In the genomic region with DNA sequence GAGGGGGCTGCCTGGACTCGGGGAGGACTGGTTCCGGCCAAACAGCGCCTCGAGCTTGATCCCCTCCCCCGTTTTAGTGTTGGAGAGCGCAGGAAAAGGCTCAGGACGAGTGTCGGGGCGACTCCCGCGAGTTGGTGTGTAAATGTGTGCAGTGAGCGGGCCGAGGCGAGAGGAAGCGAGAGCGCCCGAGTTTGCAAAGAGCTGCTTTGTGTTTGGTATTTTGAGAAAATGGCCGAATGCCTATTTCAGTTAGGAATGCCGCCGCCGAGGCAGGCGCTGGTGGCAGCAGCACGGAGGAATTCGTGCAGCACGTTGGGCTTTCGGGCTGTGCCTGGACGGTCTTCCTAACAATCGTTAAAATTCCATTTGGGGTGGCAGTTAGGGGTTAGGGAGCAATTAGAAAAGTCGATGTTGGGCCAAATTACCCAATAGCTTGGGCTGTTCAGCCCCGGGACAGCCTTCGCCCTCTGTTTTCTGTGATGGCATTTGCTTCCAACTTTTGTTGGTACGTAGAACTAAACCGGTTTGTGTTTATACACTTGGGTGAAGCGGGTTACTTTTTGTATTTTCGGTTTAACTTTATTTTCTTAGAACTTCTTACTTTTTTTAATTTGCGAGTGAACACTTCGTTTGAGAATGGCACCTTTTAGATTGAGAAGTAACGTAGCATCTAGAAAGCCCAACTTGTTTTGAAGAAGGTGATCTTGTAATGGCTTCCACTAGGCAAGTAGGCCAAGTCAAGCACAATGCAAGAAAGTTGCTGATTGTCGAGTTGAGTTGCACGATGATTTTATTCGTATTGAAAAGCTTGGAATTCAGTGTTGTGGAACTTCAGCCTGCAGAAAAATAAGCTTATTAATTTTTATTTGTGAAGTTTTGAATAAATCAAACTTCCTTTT, we compare ENCODE assay signal across 8 cellular contexts. TPM values are rescaled to one million over a fixed set of nuclear protein-coding genes. Genes with fewer than 3 reads are reported as not detected.
DNase-seq lines count a peak whose midpoint lies in the region; FAIRE-seq and TF ChIP-seq lines count a peak whose summit lies in the region.

No MANE protein-coding gene starts in this region.

- peak overlapping the region; percentile 98 for H3K4me3 Mint-ChIP-seq in activated CD4-positive, alpha-beta T cell treated with anti-CD3 and anti-CD28 coated beads, Interleukin-2, amount 10 ng/mL, durations not matched to agents 24 days and 14 days

- H3K79me1 ChIP-seq in mesendoderm (ENCODE audit: low read length), result peaks cover 9% of the 10 kb centered on the region

- H3K9me3 Mint-ChIP-seq in activated CD4-positive, alpha-beta T cell treated with anti-CD3 and anti-CD28 coated beads, Interleukin-2, amount 10 ng/mL, durations not matched to agents 24 days and 14 days, result no peaks in the 10 kb centered on the region

- intact Hi-C loops in activated CD4-positive, alpha-beta T cell treated with anti-CD3 and anti-CD28 coated beads, Interleukin-2, amount 10 ng/mL, durations not matched to agents 24 days and 14 days (cut with micrococcal nuclease), result loop anchor here (1.0 to 5.0 kb wide), 4 partner anchors 67 to 523 kb away; a partner anchor contains a TSS
- intact Hi-C loops in endothelial cell of umbilical vein (cut with micrococcal nuclease), result no loop called here
- intact Hi-C loops in stomach (cut with DNase I; ENCODE audit: low total_unique reads), result loop anchor here (5.0 kb wide), 1 partner anchor 68 kb away; a partner anchor contains a TSS

- H3K4me2 ChIP-seq in Loucy (ENCODE audit: low read depth, low read length, poor library complexity, severe bottlenecking), result peak overlapping the region; percentile 76
- H3K4me2 ChIP-seq in endothelial cell of umbilical vein (ENCODE audit: insufficient read depth, low read length), result peak overlapping the region; percentile 91
- H3K4me2 ChIP-seq in mesendoderm (ENCODE audit: low read length), result peak overlapping the region; percentile 44

- CTCF ChIA-PET in HEK293 (lab: Yijun Ruan, JAX) (interaction anchor here (1.2 kb wide), 1 partner anchor 68 kb away, joined by 4 read pairs; a partner anchor contains a TSS), endothelial cell of umbilical vein (lab: Charles Lee) (interaction anchor here (0.8 to 1.6 kb wide), 7 partner anchors 9 to 109 kb away, joined by 3 to 9 read pairs (median 4); a partner anchor contains a TSS)

- H3K27ac ChIP-seq in HEK293 (ENCODE audit: extremely low read depth, low read depth, low read length), result peak overlapping the region; percentile 73
- peak overlapping the region; percentile 84 for H3K27ac ChIP-seq in endothelial cell of umbilical vein (ENCODE audit: insufficient read depth, low read depth, low read length)
- peak overlapping the region; percentile 92 for H3K27ac ChIP-seq in mesendoderm (ENCODE audit: low read depth, low read length)
- H3K27ac ChIP-seq in stomach, result peak overlapping the region; percentile 85 to 96 (median 94)

- H3K36me3 Mint-ChIP-seq in activated CD4-positive, alpha-beta T cell treated with anti-CD3 and anti-CD28 coated beads, Interleukin-2, amount 10 ng/mL, durations not matched to agents 24 days and 14 days (ENCODE audit: low read depth), result peaks cover 16% of the 10 kb centered on the region

- H3K18ac ChIP-seq in mesendoderm (ENCODE audit: low read length), result peak overlapping the region; percentile 70

- dilution Hi-C loops in endothelial cell of umbilical vein (cut with MboI; ENCODE audit: extremely low pct_ligation_motif_present, low sequenced_read_pairs), result no loop called here

- no peaks in the 10 kb centered on the region for H3F3A ChIP-seq in Loucy (ENCODE audit: low read depth)

- H3K56ac ChIP-seq in mesendoderm (ENCODE audit: low read length), result peak overlapping the region; percentile 97

- no peak for TF ChIP-seq EP300 in stomach (IDR thresholded peaks at IDR 0.05)

- peak overlapping the region; percentile 87 for H3K9ac ChIP-seq in Loucy (ENCODE audit: low read depth, low read length, poor library complexity, severe bottlenecking)
- peak overlapping the region; percentile 91 for H3K9ac ChIP-seq in endothelial cell of umbilical vein (replicated peaks; ENCODE audit: extremely low read depth, insufficient read depth, low read length)
- H3K9ac ChIP-seq in mesendoderm (ENCODE audit: low read length), result peak overlapping the region; percentile 97

- peaks cover 39% of the 10 kb centered on the region for H3K4me1 Mint-ChIP-seq in activated CD4-positive, alpha-beta T cell treated with anti-CD3 and anti-CD28 coated beads, Interleukin-2, amount 10 ng/mL, durations not matched to agents 24 days and 14 days

- no CpG with 5 or more reads among the region's 41 CpGs for WGBS in mesendoderm (ENCODE audit: extremely low coverage, insufficient coverage, low lambda C conversion rate)
- 0 to 1% (median 1%) methylated on average over 32 to 41 of the region's 41 CpGs for WGBS in stomach, 5 donors

- H3K9me1 ChIP-seq in endothelial cell of umbilical vein (replicated peaks; ENCODE audit: control insufficient read depth, extremely low read depth, insufficient read depth, low read length), result no peaks in the 10 kb centered on the region

- no peaks in the 10 kb centered on the region for H3K4me1 ChIP-seq in HEK293 (ENCODE audit: control insufficient read depth, insufficient read depth, low read length)
- H3K4me1 ChIP-seq in Loucy (ENCODE audit: insufficient read depth, low read length, poor library complexity, severe bottlenecking), result peaks cover 50% of the 10 kb centered on the region
- peaks cover 17% of the 10 kb centered on the region for H3K4me1 ChIP-seq in endothelial cell of umbilical vein (ENCODE audit: control insufficient read depth, extremely low read depth, insufficient read depth, low read length)
- H3K4me1 ChIP-seq in mesendoderm (ENCODE audit: control insufficient read depth, low read depth, low read length), result peaks cover 10% of the 10 kb centered on the region
- peaks cover 11 to 61% (median 46%) of the 10 kb centered on the region in 4 donors for H3K4me1 ChIP-seq in stomach

- peak overlapping the region; percentile 20 for H2BK15ac ChIP-seq in mesendoderm (replicated peaks; ENCODE audit: low read depth)

- TF ChIP-seq POLR2A in endothelial cell of umbilical vein (IDR thresholded peaks at IDR 0.05; ENCODE audit: low read depth, low read length) (no peak), stomach (IDR thresholded peaks at IDR 0.05) (no peak)

- no peak overlapping the region for H2AK5ac ChIP-seq in mesendoderm (ENCODE audit: low read length)

- H3K23ac ChIP-seq in mesendoderm (ENCODE audit: low read length), result peak overlapping the region; percentile 66

- TF ChIP-seq CTCF in HEK293 (tag by site-specific recombination; IDR thresholded peaks at IDR 0.05), result no peak
- TF ChIP-seq CTCF in Loucy (conservative IDR thresholded peaks at IDR 0.05; ENCODE audit: low read length), result 0 out of 2 replicates have a peak, but pooled peaks have one; percentile 4
- TF ChIP-seq CTCF in endothelial cell of umbilical vein (IDR thresholded peaks at IDR 0.05; ENCODE audit: extremely low read depth in 1 of 2, insufficient read depth in 1 of 2, low read depth in 1 of 2, low read length in 2 of 2), result no peak
- TF ChIP-seq CTCF in stomach (IDR thresholded peaks at IDR 0.05), result no peak

- H2BK120ac ChIP-seq in mesendoderm (ENCODE audit: low read depth, low read length), result peak overlapping the region; percentile 5

- H4K5ac ChIP-seq in mesendoderm (ENCODE audit: low read length), result no peak overlapping the region

- no peak overlapping the region for H4K8ac ChIP-seq in mesendoderm (ENCODE audit: low read depth, low read length)

- H3K27me3 Mint-ChIP-seq in activated CD4-positive, alpha-beta T cell treated with anti-CD3 and anti-CD28 coated beads, Interleukin-2, amount 10 ng/mL, durations not matched to agents 24 days and 14 days, result peaks cover 5% of the 10 kb centered on the region

- POLR2A ChIA-PET in HEK293 (lab: Yijun Ruan, JAX) (interaction anchor here (0.6 to 1.3 kb wide), 3 partner anchors 17 to 522 kb away, joined by 3 to 11 read pairs (median 4); a partner anchor contains a TSS), endothelial cell of umbilical vein (lab: Charles Lee) (interaction anchor here (0.5 kb wide), 1 partner anchor 369 kb away, joined by 5 read pairs; no protein-coding TSS in a partner anchor)

- H3K36me3 ChIP-seq in HEK293 (ENCODE audit: control insufficient read depth in 2 of 2, insufficient read depth in 1 of 2, low read length in 2 of 2), result peaks cover 0 to 8% of the 10 kb centered on the region in 2 experiments; a peak in 1 of 3 replicates
- H3K36me3 ChIP-seq in Loucy (ENCODE audit: insufficient read depth, low read length), result no peaks in the 10 kb centered on the region
- H3K36me3 ChIP-seq in endothelial cell of umbilical vein (ENCODE audit: control insufficient read depth in 2 of 2, extremely low read depth in 1 of 2, insufficient read depth in 2 of 2, low read length in 2 of 2), result peaks cover 2 to 3% of the 10 kb centered on the region in 2 experiments
- H3K36me3 ChIP-seq in mesendoderm (ENCODE audit: control insufficient read depth, insufficient read depth, low read length), result no peaks in the 10 kb centered on the region
- H3K36me3 ChIP-seq in stomach, result peaks cover 0 to 16% (median 5%) of the 10 kb centered on the region in 4 donors

- H4K20me1 ChIP-seq in Loucy (ENCODE audit: insufficient read depth, low read length, poor library complexity, severe bottlenecking), result peaks cover 45% of the 10 kb centered on the region
- H4K20me1 ChIP-seq in endothelial cell of umbilical vein (replicated peaks; ENCODE audit: control insufficient read depth, extremely low read depth, insufficient read depth, low read length), result peaks cover 3% of the 10 kb centered on the region

- H3K9me2 ChIP-seq in Loucy (replicated peaks; ENCODE audit: low read depth, low read length), result no peaks in the 10 kb centered on the region

- peak overlapping the region; percentile 87 for H3K4ac ChIP-seq in mesendoderm (ENCODE audit: low read depth, low read length)

- H2BK5ac ChIP-seq in mesendoderm (ENCODE audit: low read length), result peak overlapping the region; percentile 82

- H2AFZ ChIP-seq in Loucy (ENCODE audit: low read length) (peak overlapping the region; percentile 65), endothelial cell of umbilical vein (ENCODE audit: low read depth, low read length) (peak overlapping the region; percentile 76)

- peak; percentile 72 for FAIRE-seq in endothelial cell of umbilical vein (lab: Jason Lieb, UNC)

- H3K27me3 ChIP-seq in Loucy (ENCODE audit: insufficient read depth, low read length, poor library complexity, severe bottlenecking) (no peaks in the 10 kb centered on the region), endothelial cell of umbilical vein (ENCODE audit: control insufficient read depth in 2 of 2, insufficient read depth in 2 of 2, low read length in 2 of 2) (peaks cover 4 to 6% of the 10 kb centered on the region in 2 experiments), mesendoderm (ENCODE audit: insufficient read depth, low read length, poor library complexity) (no peaks in the 10 kb centered on the region), stomach (no peaks in the 10 kb centered on the region)

- H3K4me3 ChIP-seq in HEK293 (ENCODE audit: low read depth, low read length), result peak overlapping the region; percentile 72
- peak overlapping the region; percentile 89 for H3K4me3 ChIP-seq in Loucy (ENCODE audit: low read length, poor library complexity, severe bottlenecking)
- H3K4me3 ChIP-seq in endothelial cell of umbilical vein (replicated peaks in 1 of 3; ENCODE audit: insufficient read depth in 1 of 3, low read depth in 1 of 3, low read length in 3 of 3), result peak overlapping the region; percentile 96 to 98 (median 98)
- peak overlapping the region; percentile 95 for H3K4me3 ChIP-seq in mesendoderm (ENCODE audit: low read length)
- H3K4me3 ChIP-seq in stomach, result peak overlapping the region; percentile 89 to 99 (median 96)

- BruUV-seq in endothelial cell of umbilical vein (replicated peaks; lab: Mats Ljungman, UMichigan), result no TSS peak

- peak overlapping the region; percentile 97 for H3K27ac Mint-ChIP-seq in activated CD4-positive, alpha-beta T cell treated with anti-CD3 and anti-CD28 coated beads, Interleukin-2, amount 10 ng/mL, durations not matched to agents 24 days and 14 days

- DNase-seq in SIG-M5 treated with dmso at 0.1 percent for 504 hours (lab: John Stamatoyannopoulos, UW; ENCODE audit: unreplicated experiment) (peak; percentile 64), SIG-M5 (lab: John Stamatoyannopoulos, UW) (no peak), endothelial cell of umbilical vein (ENCODE audit: low read depth, low spot score) (peak; percentile 64), mesendoderm (peak; percentile 75), stomach (peak; percentile 55)
- DNase-seq in activated CD4-positive, alpha-beta T cell treated with anti-CD3 and anti-CD28 coated beads, Interleukin-2, amount 10 ng/mL, durations not matched to agents 24 days and 14 days, result no peak

- H3K79me2 ChIP-seq in Loucy (ENCODE audit: insufficient read depth, low read length), result peaks cover 54% of the 10 kb centered on the region
- peaks cover 54% of the 10 kb centered on the region for H3K79me2 ChIP-seq in endothelial cell of umbilical vein (ENCODE audit: control insufficient read depth, insufficient read depth, low read length)
- peaks cover 46% of the 10 kb centered on the region for H3K79me2 ChIP-seq in mesendoderm (ENCODE audit: control insufficient read depth, insufficient read depth, low read length)

- H3K9me3 ChIP-seq in HEK293 (ENCODE audit: control insufficient read depth, insufficient read depth, low read depth, low read length) (no peaks in the 10 kb centered on the region), Loucy (ENCODE audit: insufficient read depth, low read depth, low read length) (no peaks in the 10 kb centered on the region), endothelial cell of umbilical vein (replicated peaks; ENCODE audit: control insufficient read depth, insufficient read depth, low read length) (no peaks in the 10 kb centered on the region), stomach (no peaks in the 10 kb centered on the region)

RNA-seq across cellular contexts. Expression of a gene that starts 1.6 kb away (rescaled TPM):
- 53.4 and 56.0 TPM in 2 replicates for total RNA-seq in activated CD4-positive, alpha-beta T cell treated with anti-CD3 and anti-CD28 coated beads, Interleukin-2, amount 10 ng/mL, durations not matched to agents 24 days and 14 days
- 45.9 and 48.1 TPM in 2 replicates for total RNA-seq in endothelial cell of umbilical vein
- 6.3 and 7.0 TPM in 2 replicates for polyA plus RNA-seq in endothelial cell of umbilical vein
- polyA plus RNA-seq in endothelial cell of umbilical vein (2011; cell fraction: cytosol; rRNA removed), result 9.6 and 10.3 TPM in 2 replicates
- polyA plus RNA-seq in endothelial cell of umbilical vein (2011; cell fraction: nucleus; rRNA removed), result 13.5 and 18.7 TPM in 2 replicates
- 14.7 and 18.2 TPM in 2 replicates for polyA plus RNA-seq in endothelial cell of umbilical vein (2012)
- polyA minus RNA-seq in endothelial cell of umbilical vein, result 76.6 and 82.2 TPM in 2 replicates
- polyA minus RNA-seq in endothelial cell of umbilical vein (2011; cell fraction: cytosol; rRNA and poly(A)+ RNA removed), result 24.7 TPM
- 32.4 and 33.4 TPM in 2 replicates for polyA minus RNA-seq in endothelial cell of umbilical vein (2011; cell fraction: nucleus; rRNA and poly(A)+ RNA removed)
- polyA plus RNA-seq in mesendoderm (2013, experiment 1 of 2), result 35.6 TPM
- polyA plus RNA-seq in mesendoderm (2013, experiment 2 of 2), result 36.6 TPM
- total RNA-seq in stomach, result 10 to 100 TPM; 36.4 to 79.7 (median 47.4) TPM
- 1 to 10 TPM; 3.1 to 4.9 (median 4.4) TPM for polyA plus RNA-seq in stomach

Comparison
In these comparisons a context has a peak if more than half of its experiments do, and no peak if none do; other contexts are left out.
1. DNase-seq: peak in SIG-M5 treated with dmso at 0.1 percent for 504 hours (single experiment), endothelial cell of umbilical vein (single experiment), mesendoderm (single experiment) and stomach (single experiment); none in SIG-M5 (single experiment) and activated CD4-positive, alpha-beta T cell treated with anti-CD3 and anti-CD28 coated beads, Interleukin-2, amount 10 ng/mL, durations not matched to agents 24 days and 14 days (single experiment).
2. Peak in every context shown above with its lines, with median percentiles within 50 percentile points of each other: H3K27ac ChIP-seq, H3K4me3 ChIP-seq, H3K4me2 ChIP-seq and H3K9ac ChIP-seq.